Comparison of ENCODE assay signal across 13 cellular contexts in the genomic region with DNA sequence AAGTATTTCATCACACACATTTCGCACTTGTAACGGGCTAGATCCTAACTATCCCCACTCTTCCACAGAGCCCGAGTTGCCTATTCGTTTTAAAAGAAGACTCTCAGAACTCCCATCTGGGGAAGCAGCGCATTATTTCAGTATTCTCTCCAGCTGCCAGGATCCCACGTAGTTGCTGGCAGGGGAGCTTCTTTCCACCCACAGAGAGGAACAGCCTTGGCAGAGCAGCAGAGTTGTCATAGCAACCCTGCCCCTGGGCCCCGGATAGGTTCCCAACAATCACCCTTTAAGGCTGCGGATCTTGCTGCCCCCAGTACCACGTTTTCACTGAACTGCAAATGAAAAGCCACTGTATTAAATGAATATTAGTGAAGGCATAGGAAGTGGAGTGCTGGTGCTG.
DNase-seq lines count a peak whose midpoint lies in the region; ATAC-seq, FAIRE-seq and TF ChIP-seq lines count a peak whose summit lies in the region.
"Had no signal": no experiment of that assay in that cellular context is flagged by ENCODE, and none has a peak within 500 bp of the region (broad histone marks: within the 10 kb centered on the region; RNA-seq: fewer than 3 reads in every experiment).

No MANE protein-coding gene starts in this region.

- H4K20me1 ChIP-seq in mammary epithelial cell (ENCODE audit: insufficient read depth, low read length), result no peaks in the 10 kb centered on the region

- intact Hi-C loops in MCF 10A (cut with micrococcal nuclease), result no loop called here
- intact Hi-C loops in mammary epithelial cell (cut with micrococcal nuclease), result no loop called here
- intact Hi-C loops in body of pancreas (cut with DNase I), result no loop called here

- no peak overlapping the region for H3K9ac ChIP-seq in mammary epithelial cell (ENCODE audit: insufficient read depth, low read length)

- no peak for FAIRE-seq in GM19239 (lab: Jason Lieb, UNC)
- FAIRE-seq: HepG2 had no signal

- H3K36me3 Mint-ChIP-seq in MCF 10A (ENCODE audit: insufficient read depth, unreplicated experiment), result no peaks in the 10 kb centered on the region
- H3K36me3 Mint-ChIP-seq in type B pancreatic cell, result no peaks in the 10 kb centered on the region

- H3K36me3 ChIP-seq in mammary epithelial cell (ENCODE audit: insufficient read depth, low read length) (no peaks in the 10 kb centered on the region), body of pancreas (replicated peaks in 1 of 2; ENCODE audit: insufficient read depth in 1 of 2, low read depth in 2 of 2) (no peaks in the 10 kb centered on the region)
- H3K36me3 ChIP-seq: left lung had no signal

- no peak overlapping the region for H3K27ac Mint-ChIP-seq in MCF 10A (ENCODE audit: low read depth, unreplicated experiment)
- no peak overlapping the region for H3K27ac Mint-ChIP-seq in type B pancreatic cell
- H3K27ac Mint-ChIP-seq: activated T-helper 1 cell treated with anti-CD3 and anti-CD28 coated beads, Interleukin-12 subunit alpha, Interleukin-12 subunit beta, Interleukin-2, Interleukin-4 antibody, amounts not matched to agents 30 ng/mL and 10 ng/mL and 1 ng/mL, durations not matched to agents 14 hours and 24 hours and 36 hours had no signal

- no peak overlapping the region for H3K4me2 ChIP-seq in mammary epithelial cell (ENCODE audit: insufficient read depth, low read depth, low read length)

- WGBS in mammary epithelial cell (ENCODE audit: low coverage, missing lambda C conversion rate), result 3% methylated on average over 9 of the region's 9 CpGs
- WGBS in body of pancreas, 2 donors, result 17 to 22% methylated on average over 9 of the region's 9 CpGs

- CTCF ChIA-PET in MCF 10A (lab: Yijun Ruan, JAX), result interaction anchor here (1.2 to 1.4 kb wide), 2 partner anchors 16 to 47 kb away, joined by 3 to 5 read pairs; no protein-coding TSS in a partner anchor
- CTCF ChIA-PET in mammary epithelial cell (lab: Charles Lee; ENCODE audit: low non-redundant PET), result no interaction called here

- H2AFZ ChIP-seq in mammary epithelial cell (ENCODE audit: low read depth, low read length), result no peak overlapping the region

- no peaks in the 10 kb centered on the region for H3K4me1 Mint-ChIP-seq in MCF 10A (ENCODE audit: insufficient read depth, unreplicated experiment)
- peaks cover 11% of the 10 kb centered on the region for H3K4me1 Mint-ChIP-seq in type B pancreatic cell (ENCODE audit: unreplicated experiment)

- H3K9me3 ChIP-seq in mammary epithelial cell (replicated peaks; ENCODE audit: insufficient read depth, low read length), result no peaks in the 10 kb centered on the region
- no peaks in the 10 kb centered on the region for H3K9me3 ChIP-seq in body of pancreas

- H3K4me3 ChIP-seq in mammary epithelial cell (replicated peaks in 1 of 3; ENCODE audit: insufficient read depth in 1 of 3, low read depth in 2 of 3, low read length in 3 of 3), result no peak overlapping the region
- H3K4me3 ChIP-seq in body of pancreas, result no peak overlapping the region
- H3K4me3 ChIP-seq: left lung had no signal

- H3K27me3 ChIP-seq in mammary epithelial cell (ENCODE audit: insufficient read depth, low read length) (no peaks in the 10 kb centered on the region), body of pancreas (no peaks in the 10 kb centered on the region)
- H3K27me3 ChIP-seq: left lung had no signal

- dilution Hi-C loops in mammary epithelial cell (cut with HindIII; ENCODE audit: low sequenced_read_pairs), result no loop called here

- H3K4me1 ChIP-seq in mammary epithelial cell (ENCODE audit: insufficient read depth, low read length) (no peaks in the 10 kb centered on the region), body of pancreas (no peaks in the 10 kb centered on the region)
- H3K4me1 ChIP-seq: left lung had no signal

- peaks cover 8% of the 10 kb centered on the region for H3K9me3 Mint-ChIP-seq in MCF 10A (ENCODE audit: unreplicated experiment)
- H3K9me3 Mint-ChIP-seq in type B pancreatic cell, result no peaks in the 10 kb centered on the region
- H3K9me3 Mint-ChIP-seq: activated T-helper 1 cell treated with anti-CD3 and anti-CD28 coated beads, Interleukin-12 subunit alpha, Interleukin-12 subunit beta, Interleukin-2, Interleukin-4 antibody, amounts not matched to agents 30 ng/mL and 10 ng/mL and 1 ng/mL, durations not matched to agents 14 hours and 24 hours and 36 hours had no signal

- POLR2A ChIA-PET in MCF 10A (lab: Yijun Ruan, JAX), result no interaction called here

- no peak overlapping the region for H3K27ac ChIP-seq in mammary epithelial cell (ENCODE audit: insufficient read depth, low read depth, low read length)
- no peak overlapping the region for H3K27ac ChIP-seq in body of pancreas
- H3K27ac ChIP-seq: left lung had no signal

- TF ChIP-seq POLR2A in body of pancreas (IDR thresholded peaks at IDR 0.05), result no peak

- DNase-seq in MCF 10A (ENCODE audit: unreplicated experiment) (peak; percentile 21), mammary epithelial cell (no peak), body of pancreas (peak in 3 of 4 donors; percentile 11 to 20 (median 15)), inferior parietal cortex (ENCODE audit: extremely low spot score) (peak; percentile 78), type B pancreatic cell (ENCODE audit: extremely low spot score, unreplicated experiment) (no peak), GM19239 (ENCODE audit: insufficient read length, low spot score) (no peak)
- no peak for DNase-seq in activated effector memory CD4-positive, alpha-beta T cell treated with anti-CD3 and anti-CD28 coated beads, Interleukin-2, amount 50 U/mL, for 16 hours
- no peak for DNase-seq in effector CD8-positive, alpha-beta T cell (lab: John Stamatoyannopoulos, UW)
- DNase-seq: left lung; NCI-H526 treated with DMSO at 0.1 percent for 48 hours; stimulated activated CD8-positive, alpha-beta memory T cell treated with anti-CD3 and anti-CD28 coated beads, Interleukin-4, amount 100 ng/mL, for 48 hours had no signal

- H3K27me3 Mint-ChIP-seq in MCF 10A (ENCODE audit: insufficient read depth, unreplicated experiment) (no peaks in the 10 kb centered on the region), type B pancreatic cell (no peaks in the 10 kb centered on the region)

- ATAC-seq in body of pancreas, result no peak
- ATAC-seq: HepG2, left lung had no signal

- BruUV-seq in MCF 10A (replicated peaks; lab: Mats Ljungman, UMichigan), result no TSS peak
- BruUV-seq in mammary epithelial cell (replicated peaks; lab: Mats Ljungman, UMichigan), result no TSS peak

- no peak overlapping the region for H3K4me3 Mint-ChIP-seq in MCF 10A (ENCODE audit: unreplicated experiment)
- H3K4me3 Mint-ChIP-seq in type B pancreatic cell, result peak overlapping the region; percentile 22
- H3K4me3 Mint-ChIP-seq: activated T-helper 1 cell treated with anti-CD3 and anti-CD28 coated beads, Interleukin-12 subunit alpha, Interleukin-12 subunit beta, Interleukin-2, Interleukin-4 antibody, amounts not matched to agents 30 ng/mL and 10 ng/mL and 1 ng/mL, durations not matched to agents 14 hours and 24 hours and 36 hours had no signal

- TF ChIP-seq CTCF in MCF 10A (IDR thresholded peaks at IDR 0.05; ENCODE audit: unreplicated experiment) (no peak), mammary epithelial cell (conservative IDR thresholded peaks at IDR 0.05 in 1 of 2, IDR thresholded peaks at IDR 0.05 in 1 of 2; ENCODE audit: extremely low read depth in 1 of 2, insufficient read depth in 1 of 2, low read depth in 1 of 2, low read length in 2 of 2) (no peak), body of pancreas (IDR thresholded peaks at IDR 0.05) (no peak), type B pancreatic cell (conservative IDR thresholded peaks at IDR 0.05) (no peak)

- H3K79me2 ChIP-seq in mammary epithelial cell (ENCODE audit: insufficient read depth, low read length), result no peaks in the 10 kb centered on the region

- in situ Hi-C loops in mammary epithelial cell (cut with MboI; ENCODE audit: low sequenced_read_pairs in 2 of 2), result no loop called here

Comparison
In these comparisons a context has a peak if more than half of its experiments do, and no peak if none do; other contexts are left out.
1. DNase-seq: peak in MCF 10A (single experiment), body of pancreas (3 of 4) and inferior parietal cortex (single experiment); none in mammary epithelial cell (single experiment), type B pancreatic cell (single experiment), GM19239 (single experiment), activated effector memory CD4-positive, alpha-beta T cell treated with anti-CD3 and anti-CD28 coated beads, Interleukin-2, amount 50 U/mL, for 16 hours (single experiment) and effector CD8-positive, alpha-beta T cell (single experiment).